In genomic region chr3:47781685-47782537, GRCh38 we compare ENCODE assay signal across 1 cellular context.
TF ChIP-seq lines count a peak whose summit lies in the region.

SMARCC1 (minus strand) TSS chr3:47781893; CDS start chr3:47781797, 96 bp downstream.

TF ChIP-seq in H1, 55 proteins besides CTCF, POLR2A, EP300 and RAD21 (continued from another document):
- TF ChIP-seq USF2 (IDR thresholded peaks at IDR 0.05; ENCODE audit: low read length), result 0 out of 2 replicates have a peak, but pooled peaks have one; percentile 30
- no peak for TF ChIP-seq POU5F1 (IDR thresholded peaks at IDR 0.05; ENCODE audit: low read depth, low read length)
- no peak for TF ChIP-seq SUZ12 (IDR thresholded peaks at IDR 0.05; ENCODE audit: low read length)
- TF ChIP-seq RBBP5 (IDR thresholded peaks at IDR 0.05; ENCODE audit: borderline replicate concordance, low read depth, low read length), result peak; percentile 64
- TF ChIP-seq GTF2F1 (IDR thresholded peaks at IDR 0.05; ENCODE audit: borderline replicate concordance, low read depth, low read length), result peak; percentile 62; the same call in 1 of the 2 replicates
- TF ChIP-seq CHD2 (IDR thresholded peaks at IDR 0.05; ENCODE audit: low read length), result peak; percentile 81
- no peak for TF ChIP-seq BCL11A (IDR thresholded peaks at IDR 0.05; ENCODE audit: low read depth in 2 of 2, low read length in 2 of 2)
- peak; percentile 49 for TF ChIP-seq SAP30 (IDR thresholded peaks at IDR 0.05; ENCODE audit: insufficient read depth, insufficient replicate concordance, low read length)
- peak in 1 of 2 experiments; percentile 68; a peak in 2 of 4 replicates for TF ChIP-seq SIN3A (conservative IDR thresholded peaks at IDR 0.05 in 1 of 2, IDR thresholded peaks at IDR 0.05 in 1 of 2; ENCODE audit: low read depth in 1 of 2, low read length in 2 of 2)
- peak; percentile 96 for TF ChIP-seq NRF1 (IDR thresholded peaks at IDR 0.05; ENCODE audit: low read depth, low read length)
- TF ChIP-seq ZNF274 (IDR thresholded peaks at IDR 0.05; ENCODE audit: borderline replicate concordance, extremely low read depth, low read length), result no peak
- TF ChIP-seq HDAC6 (IDR thresholded peaks at IDR 0.05; ENCODE audit: low read depth, low read length), result no peak
- peak; percentile 44 for TF ChIP-seq BRCA1 (IDR thresholded peaks at IDR 0.05; ENCODE audit: low read depth, low read length)
- peak; percentile 63 for TF ChIP-seq CREB1 (IDR thresholded peaks at IDR 0.05)
- TF ChIP-seq BACH1 (IDR thresholded peaks at IDR 0.05; ENCODE audit: low read length), result no peak
- no peak for TF ChIP-seq SP1 (IDR thresholded peaks at IDR 0.05; ENCODE audit: low read depth, low read length)
- TF ChIP-seq TAF1 (IDR thresholded peaks at IDR 0.05; ENCODE audit: low read depth, low read length), result peak; percentile 92
- TF ChIP-seq NANOG (IDR thresholded peaks at IDR 0.05; ENCODE audit: insufficient read depth, low read depth, low read length, poor library complexity, severe bottlenecking), result no peak
- peak; percentile 46; the same call in 1 of the 2 replicates for TF ChIP-seq MAX (IDR thresholded peaks at IDR 0.05)
- TF ChIP-seq JUN (IDR thresholded peaks at IDR 0.05; ENCODE audit: low read depth, low read length), result no peak
- peak; percentile 70 for TF ChIP-seq TAF7 (optimal IDR thresholded peaks at IDR 0.05; ENCODE audit: borderline replicate concordance, low read depth, low read length)
- peak; percentile 82 for TF ChIP-seq TBP (IDR thresholded peaks at IDR 0.05; ENCODE audit: low read depth, low read length)
- TF ChIP-seq YY1 (IDR thresholded peaks at IDR 0.05; ENCODE audit: low read depth, low read length), result peak; percentile 4; the same call in 1 of the 2 replicates
- TF ChIP-seq SRF (IDR thresholded peaks at IDR 0.05; ENCODE audit: low read depth, low read length), result no peak
- TF ChIP-seq SIRT6 (IDR thresholded peaks at IDR 0.05; ENCODE audit: low read length), result no peak
- no peak for TF ChIP-seq SP4 (IDR thresholded peaks at IDR 0.05; ENCODE audit: low read length)
- TF ChIP-seq CHD1 (IDR thresholded peaks at IDR 0.05; ENCODE audit: low read depth, low read length), result no peak
- no peak for TF ChIP-seq RXRA (IDR thresholded peaks at IDR 0.05; ENCODE audit: insufficient read depth, low read depth, low read length)
- TF ChIP-seq KDM5A (IDR thresholded peaks at IDR 0.05; ENCODE audit: low read length), result no peak
- no peak for TF ChIP-seq MAFK (IDR thresholded peaks at IDR 0.05; ENCODE audit: low read depth, low read length)
- TF ChIP-seq KDM4A (IDR thresholded peaks at IDR 0.05; ENCODE audit: low read depth, low read length, severe bottlenecking), result peak; percentile 20
- peak; percentile 70 for TF ChIP-seq E2F6 (IDR thresholded peaks at IDR 0.05)
